8 cellular contexts compared by ENCODE assay signal in genomic region chr11:57458410-57459111, GRCh38. TPM values are rescaled to one million over a fixed set of nuclear protein-coding genes. Genes with fewer than 3 reads are reported as not detected.
DNase-seq lines count a peak whose midpoint lies in the region; ATAC-seq, FAIRE-seq and TF ChIP-seq lines count a peak whose summit lies in the region.

No MANE protein-coding gene starts in this region.

- H3K4me3 ChIP-seq in H1 (ENCODE audit: extremely low read depth in 1 of 4, insufficient read depth in 2 of 4, low read depth in 3 of 4, low read length in 4 of 4) = peak overlapping the region; percentile 62 to 97 (median 74)
- peak overlapping the region; percentile 9 for H3K4me3 ChIP-seq in mucosa of stomach (ENCODE audit: low read length)

- peak overlapping the region; percentile 84 to 99 for H3K4me2 ChIP-seq in H1 (ENCODE audit: insufficient read depth in 1 of 2, low read depth in 2 of 2, low read length in 2 of 2)

- TF ChIP-seq RAD21 in H1 (IDR thresholded peaks at IDR 0.05 in 1 of 2, conservative IDR thresholded peaks at IDR 0.05 in 1 of 2; ENCODE audit: low read depth in 2 of 2, low read length in 2 of 2) = peak; percentile 33 to 60; a peak in 3 of 4 replicates

- H3K23ac ChIP-seq in H1 (ENCODE audit: insufficient read length) = no peak overlapping the region

- H4K5ac ChIP-seq in H1 (ENCODE audit: insufficient read length, low read depth, low read length) = no peak overlapping the region

- H3K9me3 ChIP-seq in H1 (ENCODE audit: insufficient read depth in 2 of 2, low read depth in 1 of 2, low read length in 1 of 2) (no peaks in the 10 kb centered on the region), mucosa of stomach (ENCODE audit: control insufficient read depth, low read length) (no peaks in the 10 kb centered on the region)

- CTCF ChIA-PET in H1 (lab: Charles Lee; ENCODE audit: partially characterized antibody) = interaction anchor here (0.6 to 14.0 kb wide), 34 partner anchors 14 to 1498 kb away, joined by 3 to 452 read pairs (median 5); partner anchors contain the start of genes P2RX3, SERPING1, SLC43A1 and SLC43A3

- H3K36me3 ChIP-seq in H1 (ENCODE audit: control insufficient read depth in 2 of 4, insufficient read depth in 4 of 4, low read length in 3 of 4) (no peaks in the 10 kb centered on the region), mucosa of stomach (ENCODE audit: control insufficient read depth, insufficient read depth, low read length) (no peaks in the 10 kb centered on the region)

- no peak overlapping the region for H2BK20ac ChIP-seq in H1 (ENCODE audit: low read length)

- H2BK5ac ChIP-seq in H1 (ENCODE audit: low read depth, low read length) = no peak overlapping the region

- no peak overlapping the region for H2BK120ac ChIP-seq in H1 (replicated peaks; ENCODE audit: low read depth, low read length)

- in situ Hi-C loops in KBM-7 (cut with MboI; ENCODE audit: low pct_unique_long_range_greater_than_20kb, low sequenced_read_pairs) = no loop called here

- H3K4me1 ChIP-seq in H1 (replicated peaks in 1 of 4; ENCODE audit: control insufficient read depth in 3 of 4, insufficient read depth in 4 of 4, low read length in 3 of 4) (peaks cover 3 to 34% (median 22%) of the 10 kb centered on the region in 4 experiments), mucosa of stomach (ENCODE audit: control insufficient read depth, insufficient read depth, low read length) (peaks cover 33% of the 10 kb centered on the region)

- ATAC-seq in GM19328 (IDR thresholded peaks at IDR 0.05; ENCODE audit: unreplicated experiment) = no peak

- H3K18ac ChIP-seq in H1 (ENCODE audit: extremely low read depth, low read length) = peak overlapping the region; percentile 71; the same call in 1 of the 2 replicates

- H2BK12ac ChIP-seq in H1 (ENCODE audit: low read depth, low read length) = 0 out of 2 replicates have a peak overlapping the region, but pooled peaks have one; percentile 60

- H3K79me1 ChIP-seq in H1 (ENCODE audit: low read depth, low read length) = peaks cover 3% of the 10 kb centered on the region; the same call in 1 of the 2 replicates

- POLR2A ChIA-PET in H1 (lab: Charles Lee; ENCODE audit: partially characterized antibody) = interaction anchor here (0.6 to 10.5 kb wide), 19 partner anchors 15 to 192 kb away, joined by 3 to 141 read pairs (median 5); partner anchors contain the start of genes SLC43A1, SSRP1, TIMM10 and YPEL4

- no peak overlapping the region for H3K27ac ChIP-seq in H1 (ENCODE audit: low read depth, low read length)

- peaks cover 8 to 36% (median 26%) of the 10 kb centered on the region in 4 experiments for H3K27me3 ChIP-seq in H1 (replicated peaks in 1 of 4; ENCODE audit: control insufficient read depth in 3 of 4, extremely low read depth in 1 of 4, insufficient read depth in 3 of 4, low read length in 3 of 4)
- peaks cover 51% of the 10 kb centered on the region for H3K27me3 ChIP-seq in mucosa of stomach (ENCODE audit: control insufficient read depth, insufficient read depth, low read length)

- peak; percentile 50 to 61 (median 54) for TF ChIP-seq CTCF in H1 (IDR thresholded peaks at IDR 0.05; ENCODE audit: control extremely low read depth in 1 of 3, insufficient read depth in 1 of 3, low read depth in 1 of 3, low read length in 3 of 3)

- no peak for TF ChIP-seq EP300 in H1 (IDR thresholded peaks at IDR 0.05; ENCODE audit: borderline replicate concordance in 1 of 2, low read depth in 2 of 2, low read length in 2 of 2)

- H2AK5ac ChIP-seq in H1 (ENCODE audit: low read depth, low read length) = no peak overlapping the region

- no peak for FAIRE-seq in H1 (lab: Jason Lieb, UNC)

- 1% methylated on average over 24 of the region's 41 CpGs; no CpG with 5 or more reads in 1 of the 2 experiments for WGBS in H1 (ENCODE audit: extremely low coverage in 1 of 2, insufficient coverage in 1 of 2, insufficient read length in 1 of 2, insufficient replicate concordance in 2 of 2, low coverage in 1 of 2, low lambda C conversion rate in 2 of 2, missing lambda C conversion rate in 1 of 2), 2 experiments

- H2BK15ac ChIP-seq in H1 (ENCODE audit: low read length) = no peak overlapping the region

- peaks cover 0 to 18% of the 10 kb centered on the region in 2 experiments; a peak in 2 of 4 replicates for H3K79me2 ChIP-seq in H1 (ENCODE audit: control insufficient read depth in 1 of 2, insufficient read depth in 2 of 2, low read length in 2 of 2)

- no peak overlapping the region for H3K14ac ChIP-seq in H1 (ENCODE audit: insufficient read length)

- H3K23me2 ChIP-seq in H1 (ENCODE audit: low read depth, low read length) = peaks cover 24% of the 10 kb centered on the region

- H3K9ac ChIP-seq in H1 (replicated peaks in 1 of 4; ENCODE audit: extremely low read depth in 1 of 4, low read depth in 3 of 4, low read length in 3 of 4) (peak overlapping the region in 1 of 4 experiments; percentile 14; a peak in 1 of 7 replicates), mucosa of stomach (ENCODE audit: low read length) (peak overlapping the region; percentile 58)

- no peak overlapping the region for H4K8ac ChIP-seq in H1 (ENCODE audit: extremely low read depth, insufficient read depth, low read length)

- no peak overlapping the region for H3K4ac ChIP-seq in H1 (replicated peaks; ENCODE audit: insufficient read length, low read depth, low read length)

- H2AFZ ChIP-seq in H1 (ENCODE audit: low read length) = peak overlapping the region; percentile 60; the same call in 1 of the 2 replicates

- DNase-seq in EL = peak; percentile 55
- peak; percentile 60 for DNase-seq in KBM-7
- DNase-seq in activated CD4-positive, alpha-beta T cell treated with anti-CD3 and anti-CD28 coated beads for 1 hour = peak; percentile 20
- DNase-seq in H1 (ENCODE audit: low read depth in 1 of 2, low spot score in 2 of 2) = peak in 1 of 2 experiments; percentile 92
- DNase-seq in superior temporal gyrus (ENCODE audit: extremely low spot score) = peak; percentile 24
- DNase-seq in T1000 (lab: John Stamatoyannopoulos, UW) = no peak

- TF ChIP-seq POLR2A in H1 (IDR thresholded peaks at IDR 0.05; ENCODE audit: control extremely low read depth in 1 of 2, low read depth in 2 of 2, low read length in 2 of 2) = no peak

- H4K91ac ChIP-seq in H1 (replicated peaks; ENCODE audit: insufficient read length, low read length) = no peak overlapping the region

- no peaks in the 10 kb centered on the region for H4K20me1 ChIP-seq in H1 (replicated peaks in 1 of 2; ENCODE audit: control insufficient read depth in 1 of 2, insufficient read depth in 2 of 2, low read length in 2 of 2)

- H3K56ac ChIP-seq in H1 (replicated peaks; ENCODE audit: insufficient read length, low read depth, low read length) = no peak overlapping the region

TF ChIP-seq in H1, 55 proteins besides CTCF, POLR2A, EP300 and RAD21 (continues in another document):
- TF ChIP-seq KDM4A (IDR thresholded peaks at IDR 0.05; ENCODE audit: low read depth, low read length, severe bottlenecking) (peak; percentile 27), POLR2AphosphoS5 (IDR thresholded peaks at IDR 0.05; ENCODE audit: low read depth, low read length) (no peak), RBBP5 (IDR thresholded peaks at IDR 0.05; ENCODE audit: borderline replicate concordance, low read depth, low read length) (0 out of 2 replicates have a peak, but pooled peaks have one; percentile 24), TAF1 (IDR thresholded peaks at IDR 0.05; ENCODE audit: low read depth, low read length) (0 out of 2 replicates have a peak, but pooled peaks have one; percentile 15), ASH2L (IDR thresholded peaks at IDR 0.05; ENCODE audit: low read length) (peak; percentile 69), JUND (IDR thresholded peaks at IDR 0.05; ENCODE audit: low read length) (peak; percentile 34; the same call in 1 of the 2 replicates), SUZ12 (IDR thresholded peaks at IDR 0.05; ENCODE audit: low read length) (no peak), HDAC2 (IDR thresholded peaks at IDR 0.05; ENCODE audit: borderline replicate concordance in 1 of 2, low read depth in 2 of 2, low read length in 2 of 2) (peak in 1 of 2 experiments; percentile 32; a peak in 1 of 4 replicates)
- TF ChIP-seq, protein P1, sequence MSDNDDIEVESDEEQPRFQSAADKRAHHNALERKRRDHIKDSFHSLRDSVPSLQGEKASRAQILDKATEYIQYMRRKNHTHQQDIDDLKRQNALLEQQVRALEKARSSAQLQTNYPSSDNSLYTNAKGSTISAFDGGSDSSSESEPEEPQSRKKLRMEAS (IDR thresholded peaks at IDR 0.05) = 0 out of 2 replicates have a peak, but pooled peaks have one; percentile 17

RNA-seq across cellular contexts. Expression of gene RTN4RL2, which starts 1.8 kb away (rescaled TPM):
- 23.7 and 24.4 TPM in 2 replicates for total RNA-seq in H1 (2021; fragmentation: NEBNext Ultra II Directional; extraction: Animal tissue kit (Norgen Biotek cat#: 25700))
- polyA plus RNA-seq in H1 (2011; rRNA removed) = 11.4 and 17.3 TPM in 2 replicates
- 4.4 TPM for polyA plus RNA-seq in H1 (2011; cell fraction: cytosol; rRNA removed)
- polyA plus RNA-seq in H1 (2011; cell fraction: nucleus; rRNA removed) = 11.2 TPM
- polyA plus RNA-seq in H1 (2012, experiment 1 of 2) = 13.1 to 33.1 TPM (median 28.5 TPM) in 4 replicates
- 15.1 TPM for polyA plus RNA-seq in H1 (2012, experiment 2 of 2)
- 25.6 TPM for polyA plus RNA-seq in H1 (2013, experiment 1 of 2)
- 28.8 TPM for polyA plus RNA-seq in H1 (2013, experiment 2 of 2)
- polyA minus RNA-seq in H1 (2011; rRNA and poly(A)+ RNA removed) = 3.2 and 3.9 TPM in 2 replicates
- polyA minus RNA-seq in H1 (2011; cell fraction: cytosol; rRNA and poly(A)+ RNA removed) = 16.0 TPM
- polyA minus RNA-seq in H1 (2011; cell fraction: nucleus; rRNA and poly(A)+ RNA removed) = 12.4 TPM

RNA-seq across cellular contexts. Expression of gene SLC43A3, which starts 31.6 kb away (rescaled TPM):
- total RNA-seq in H1 (2021; fragmentation: NEBNext Ultra II Directional; extraction: Animal tissue kit (Norgen Biotek cat#: 25700)) = 31.8 and 32.5 TPM in 2 replicates
- 61.1 and 67.8 TPM in 2 replicates for polyA plus RNA-seq in H1 (2011; rRNA removed)
- polyA plus RNA-seq in H1 (2011; cell fraction: cytosol; rRNA removed) = 38.7 TPM
- 34.0 TPM for polyA plus RNA-seq in H1 (2011; cell fraction: nucleus; rRNA removed)
- 26.9 to 34.2 TPM (median 30.5 TPM) in 4 replicates for polyA plus RNA-seq in H1 (2012, experiment 1 of 2)
- 26.5 TPM for polyA plus RNA-seq in H1 (2012, experiment 2 of 2)
- 40.8 TPM for polyA plus RNA-seq in H1 (2013, experiment 1 of 2)
- 41.0 TPM for polyA plus RNA-seq in H1 (2013, experiment 2 of 2)
- 56.9 and 59.9 TPM in 2 replicates for polyA minus RNA-seq in H1 (2011; rRNA and poly(A)+ RNA removed)
- 17.5 TPM for polyA minus RNA-seq in H1 (2011; cell fraction: cytosol; rRNA and poly(A)+ RNA removed)
- 26.8 TPM for polyA minus RNA-seq in H1 (2011; cell fraction: nucleus; rRNA and poly(A)+ RNA removed)

RNA-seq across cellular contexts. Expression of gene SLC43A1, which starts 56.9 kb away (rescaled TPM):
- total RNA-seq in H1 (2021; fragmentation: NEBNext Ultra II Directional; extraction: Animal tissue kit (Norgen Biotek cat#: 25700)) = 30.1 and 34.5 TPM in 2 replicates
- polyA plus RNA-seq in H1 (2011; rRNA removed) = 58.0 and 79.5 TPM in 2 replicates
- 51.3 TPM for polyA plus RNA-seq in H1 (2011; cell fraction: cytosol; rRNA removed)
- 92.4 TPM for polyA plus RNA-seq in H1 (2011; cell fraction: nucleus; rRNA removed)
- 27.7 to 39.6 TPM (median 34.4 TPM) in 4 replicates for polyA plus RNA-seq in H1 (2012, experiment 1 of 2)
- polyA plus RNA-seq in H1 (2012, experiment 2 of 2) = 34.6 TPM
- polyA plus RNA-seq in H1 (2013, experiment 1 of 2) = 25.5 TPM
- 27.2 TPM for polyA plus RNA-seq in H1 (2013, experiment 2 of 2)
- polyA minus RNA-seq in H1 (2011; rRNA and poly(A)+ RNA removed) = 54.4 and 66.2 TPM in 2 replicates
- 27.5 TPM for polyA minus RNA-seq in H1 (2011; cell fraction: cytosol; rRNA and poly(A)+ RNA removed)
- polyA minus RNA-seq in H1 (2011; cell fraction: nucleus; rRNA and poly(A)+ RNA removed) = 36.7 TPM
